Comparison of ENCODE assay signal across 8 cellular contexts in the genomic region with DNA sequence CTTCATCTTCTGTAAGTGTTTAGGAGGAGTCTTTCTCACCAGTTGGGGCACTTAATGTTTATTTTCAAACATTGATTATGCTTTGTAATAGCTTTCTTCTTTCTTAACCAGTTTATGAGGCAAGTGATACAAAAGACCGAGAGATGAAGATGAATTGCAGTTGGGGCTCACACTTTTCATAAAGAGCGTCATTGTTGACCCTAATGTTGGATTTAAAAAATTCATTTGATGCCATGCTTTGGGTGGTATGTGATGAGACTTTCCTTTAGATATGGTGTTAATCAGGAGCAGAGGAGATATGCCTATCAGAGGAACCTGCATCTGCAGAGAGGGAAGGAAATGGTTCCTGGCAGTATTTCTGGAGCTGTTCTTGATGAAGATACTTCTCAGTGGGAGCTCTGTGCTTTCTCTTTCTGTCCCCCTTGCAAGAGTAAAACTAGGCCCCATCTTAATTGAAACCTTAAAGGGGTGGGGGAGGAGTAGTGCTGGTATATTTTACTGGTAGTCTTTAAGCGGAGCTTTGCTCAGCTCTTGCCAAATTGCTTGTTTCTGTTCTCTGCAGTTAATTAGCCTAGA. TPM values are rescaled to one million over a fixed set of nuclear protein-coding genes. Genes with fewer than 3 reads are reported as not detected.
DNase-seq lines count a peak whose midpoint lies in the region; ATAC-seq and TF ChIP-seq lines count a peak whose summit lies in the region.
"Had no signal": no experiment of that assay in that cellular context is flagged by ENCODE, and none has a peak within 500 bp of the region (broad histone marks: within the 10 kb centered on the region; RNA-seq: fewer than 3 reads in every experiment).

No MANE protein-coding gene starts in this region.

- peak; percentile 27 for ATAC-seq in GM18519 (IDR thresholded peaks at IDR 0.05; ENCODE audit: low FRiP score, unreplicated experiment)
- peak; percentile 21 for ATAC-seq in HG03196 (IDR thresholded peaks at IDR 0.05; ENCODE audit: unreplicated experiment)
- ATAC-seq in omental fat pad (ENCODE audit: low FRiP score), result no peak

- no peak for TF ChIP-seq EP300 in sigmoid colon (IDR thresholded peaks at IDR 0.05)

- H3K4me3 ChIP-seq in choroid plexus epithelial cell (ENCODE audit: low read depth, low read length) (peak overlapping the region; percentile 95), sigmoid colon (peak overlapping the region in 2 of 4 donors; percentile 2 to 11)

- DNase-seq in choroid plexus epithelial cell (ENCODE audit: low read depth) (peak; percentile 55), sigmoid colon (no peak), omental fat pad (ENCODE audit: low spot score) (no peak), cerebellar cortex (ENCODE audit: low spot score) (no peak), cerebellar nuclear complex (lab: John Stamatoyannopoulos, UW) (no peak)
- DNase-seq: NCI-H446 had no signal

- TF ChIP-seq CTCF in choroid plexus epithelial cell (conservative IDR thresholded peaks at IDR 0.05; ENCODE audit: low read depth, low read length), result no peak
- no peak for TF ChIP-seq CTCF in sigmoid colon (IDR thresholded peaks at IDR 0.05)
- no peak for TF ChIP-seq CTCF in omental fat pad (IDR thresholded peaks at IDR 0.05)

- no peaks in the 10 kb centered on the region for H3K9me3 ChIP-seq in sigmoid colon

- H3K4me1 ChIP-seq in sigmoid colon, result peaks cover 0 to 48% (median 37%) of the 10 kb centered on the region in 4 donors

- no peaks in the 10 kb centered on the region for H3K36me3 ChIP-seq in sigmoid colon

- no peaks in the 10 kb centered on the region for H3K27me3 ChIP-seq in sigmoid colon

- intact Hi-C loops in sigmoid colon (cut with DNase I), result no loop called here

- peak overlapping the region; percentile 85 to 95 (median 92) for H3K27ac ChIP-seq in sigmoid colon

- no peak for TF ChIP-seq POLR2A in sigmoid colon (IDR thresholded peaks at IDR 0.05)

- 18 to 38% methylated on average over 3 of the region's 3 CpGs for WGBS in sigmoid colon, 2 donors

RNA-seq across cellular contexts. Expression of a gene that starts 2.3 kb away (rescaled TPM):
- 10 to 100 TPM; 16.1 to 23.8 (median 20.6) TPM for total RNA-seq in sigmoid colon
- 10 to 100 TPM; 16.2 to 27.8 (median 17.6) TPM for polyA plus RNA-seq in sigmoid colon
- 10 to 100 TPM; 33.3 to 79.6 (median 41.5) TPM for total RNA-seq in omental fat pad
